ENCODE assay signal across 21 cellular contexts in genomic region chr13:45228002-45228401, GRCh38. TPM values are rescaled to one million over a fixed set of nuclear protein-coding genes. Genes with fewer than 3 reads are reported as not detected.
DNase-seq lines count a peak whose midpoint lies in the region; TF ChIP-seq lines count a peak whose summit lies in the region.
"Had no signal": no experiment of that assay in that cellular context is flagged by ENCODE, and none has a peak within 500 bp of the region (broad histone marks: within the 10 kb centered on the region; RNA-seq: fewer than 3 reads in every experiment).

No MANE protein-coding gene starts in this region.

- H3K36me3 ChIP-seq in HEK293 (ENCODE audit: control insufficient read depth in 2 of 2, insufficient read depth in 1 of 2, low read length in 2 of 2) (no peaks in the 10 kb centered on the region), endodermal cell (ENCODE audit: control insufficient read depth, insufficient read depth, low read length) (no peaks in the 10 kb centered on the region), sigmoid colon (no peaks in the 10 kb centered on the region), stomach (no peaks in the 10 kb centered on the region)

- H3K9me3 ChIP-seq in HEK293 (ENCODE audit: control insufficient read depth, insufficient read depth, low read depth, low read length) (no peaks in the 10 kb centered on the region), endodermal cell (ENCODE audit: control insufficient read depth, low read length) (no peaks in the 10 kb centered on the region), sigmoid colon (no peaks in the 10 kb centered on the region), stomach (no peaks in the 10 kb centered on the region)
- H3K9me3 ChIP-seq: A549 had no signal

- H3K9me3 Mint-ChIP-seq in endodermal cell = no peaks in the 10 kb centered on the region
- H3K9me3 Mint-ChIP-seq: CD4-positive, alpha-beta memory T cell had no signal

- CTCF ChIA-PET in HEK293 (lab: Yijun Ruan, JAX) = interaction anchor here (1.0 kb wide), 1 partner anchor 12 kb away, joined by 3 read pairs; no protein-coding TSS in a partner anchor

- TF ChIP-seq EP300 in sigmoid colon (IDR thresholded peaks at IDR 0.05) (no peak), stomach (IDR thresholded peaks at IDR 0.05) (no peak)

- H3K27ac Mint-ChIP-seq in endodermal cell = peak overlapping the region; percentile 32

- H3K4me3 ChIP-seq in HEK293 (ENCODE audit: low read depth, low read length) (no peak overlapping the region), endodermal cell (ENCODE audit: low read length) (no peak overlapping the region), sigmoid colon (no peak overlapping the region), stomach (no peak overlapping the region)
- H3K4me3 ChIP-seq: A549, GM12878, GM23248 had no signal

- DNase-seq in D341Med (ENCODE audit: low spot score) = peak; percentile 51
- DNase-seq in endodermal cell = no peak
- DNase-seq in DMS 273 (lab: John Stamatoyannopoulos, UW; ENCODE audit: unreplicated experiment) = no peak
- no peak for DNase-seq in sigmoid colon
- DNase-seq in stomach = no peak
- DNase-seq: 8988T; ACHN; AML-193; C1 segment of cervical spinal cord; Calu3; CD4-positive, alpha-beta memory T cell; COR-L47; DMS 273 treated with DMSO at 0.1 percent for 48 hours; DMS79; EL; GDM1; GM23248; HCEC 1CT had no signal

- whole genome bisulfite sequencing in endodermal cell (ENCODE audit: insufficient coverage in 1 of 2, insufficient read length in 1 of 2), 2 experiments = 91 to 96% methylated on average over 4 to 5 of the region's 5 CpGs
- 96 to 98% methylated on average over 5 of the region's 5 CpGs for WGBS in sigmoid colon, 2 donors
- 94 to 98% (median 96%) methylated on average over 5 of the region's 5 CpGs for WGBS in stomach, 5 donors

- intact Hi-C loops in sigmoid colon (cut with DNase I) (no loop called here), stomach (cut with DNase I; ENCODE audit: low total_unique reads) (no loop called here)

- peaks cover 10% of the 10 kb centered on the region for H3K36me3 Mint-ChIP-seq in endodermal cell (ENCODE audit: low read depth)

- POLR2A ChIA-PET in HEK293 (lab: Yijun Ruan, JAX) = no interaction called here

- no peak overlapping the region for H3K9ac ChIP-seq in endodermal cell (ENCODE audit: extremely low read depth, low read length, poor library complexity, severe bottlenecking)
- H3K9ac ChIP-seq: GM23248 had no signal

- TF ChIP-seq CTCF in HEK293 (tag by site-specific recombination; IDR thresholded peaks at IDR 0.05) = no peak
- TF ChIP-seq CTCF in endodermal cell (conservative IDR thresholded peaks at IDR 0.05) = no peak
- TF ChIP-seq CTCF in sigmoid colon (IDR thresholded peaks at IDR 0.05) = no peak
- no peak for TF ChIP-seq CTCF in stomach (IDR thresholded peaks at IDR 0.05)

- TF ChIP-seq POLR2A in sigmoid colon (IDR thresholded peaks at IDR 0.05) (no peak), stomach (IDR thresholded peaks at IDR 0.05) (no peak)

- H3K4me1 ChIP-seq in HEK293 (ENCODE audit: control insufficient read depth, insufficient read depth, low read length) (no peaks in the 10 kb centered on the region; the same call in 1 of the 2 replicates), endodermal cell (ENCODE audit: control insufficient read depth, insufficient read depth, low read length) (no peaks in the 10 kb centered on the region), sigmoid colon (peaks cover 0 to 13% (median 8%) of the 10 kb centered on the region in 4 donors), stomach (peaks cover 0 to 7% (median 2%) of the 10 kb centered on the region in 4 donors)

- no peak overlapping the region for H3K27ac ChIP-seq in HEK293 (ENCODE audit: extremely low read depth, low read depth, low read length)
- H3K27ac ChIP-seq in endodermal cell (ENCODE audit: low read depth, low read length) = no peak overlapping the region
- H3K27ac ChIP-seq in sigmoid colon = no peak overlapping the region
- no peak overlapping the region for H3K27ac ChIP-seq in stomach
- H3K27ac ChIP-seq: A549, GM23248 had no signal

- no peak overlapping the region for H3K4me3 Mint-ChIP-seq in endodermal cell
- H3K4me3 Mint-ChIP-seq: CD4-positive, alpha-beta memory T cell had no signal

- no peaks in the 10 kb centered on the region for H3K27me3 Mint-ChIP-seq in endodermal cell (ENCODE audit: insufficient read depth)
- H3K27me3 Mint-ChIP-seq: CD4-positive, alpha-beta memory T cell had no signal

- H3K27me3 ChIP-seq in endodermal cell (ENCODE audit: control insufficient read depth, insufficient read depth, low read length, poor library complexity, severe bottlenecking) (no peaks in the 10 kb centered on the region), sigmoid colon (no peaks in the 10 kb centered on the region), stomach (no peaks in the 10 kb centered on the region)

- peaks cover 10% of the 10 kb centered on the region for H3K4me1 Mint-ChIP-seq in endodermal cell

TF ChIP-seq in HEK293, 187 proteins besides CTCF, POLR2A, EP300 and RAD21:
- TF ChIP-seq ZNF24 (tag by site-specific recombination; IDR thresholded peaks at IDR 0.05) (no peak), ZBTB7A (tag by site-specific recombination; IDR thresholded peaks at IDR 0.05; ENCODE audit: low read depth) (no peak), ZNF362 (tag by site-specific recombination; IDR thresholded peaks at IDR 0.05) (peak; percentile 56; the same call in 1 of the 2 replicates), ZNF280C (tag by site-specific recombination; IDR thresholded peaks at IDR 0.05) (no peak), ZBTB48 (tag by site-specific recombination; IDR thresholded peaks at IDR 0.05) (no peak), ZNF19 (tag by site-specific recombination; IDR thresholded peaks at IDR 0.05; ENCODE audit: low read depth) (no peak), ZNF645 (tag by site-specific recombination; IDR thresholded peaks at IDR 0.05) (no peak), SP7 (tag by site-specific recombination; IDR thresholded peaks at IDR 0.05) (no peak)

RNA-seq across cellular contexts. Expression of gene KCTD4, which starts 27.2 kb away (rescaled TPM):
- total RNA-seq in endodermal cell = not detected
- polyA plus RNA-seq in endodermal cell (2013, experiment 1 of 2) = not detected
- polyA plus RNA-seq in endodermal cell (2013, experiment 2 of 2) = not detected
- total RNA-seq in sigmoid colon = 1 to 10 TPM; 1.4 to 6.8 (median 2.2) TPM
- polyA plus RNA-seq in sigmoid colon = 1 to 10 TPM in 1 of 3 donors, under 1 TPM in 2; 0.22 to 1.2 (median 0.60) TPM
- total RNA-seq in stomach = not detected
- polyA plus RNA-seq in stomach = under 1 TPM in 1 of 3 donors, not detected in 2; 0.10 TPM
- total RNA-seq: Calu3; CD4-positive, alpha-beta memory T cell; GM12878 had no signal
- polyA plus RNA-seq: A549 had no signal
